Comparison of ENCODE assay signal across 14 cellular contexts in the genomic region with DNA sequence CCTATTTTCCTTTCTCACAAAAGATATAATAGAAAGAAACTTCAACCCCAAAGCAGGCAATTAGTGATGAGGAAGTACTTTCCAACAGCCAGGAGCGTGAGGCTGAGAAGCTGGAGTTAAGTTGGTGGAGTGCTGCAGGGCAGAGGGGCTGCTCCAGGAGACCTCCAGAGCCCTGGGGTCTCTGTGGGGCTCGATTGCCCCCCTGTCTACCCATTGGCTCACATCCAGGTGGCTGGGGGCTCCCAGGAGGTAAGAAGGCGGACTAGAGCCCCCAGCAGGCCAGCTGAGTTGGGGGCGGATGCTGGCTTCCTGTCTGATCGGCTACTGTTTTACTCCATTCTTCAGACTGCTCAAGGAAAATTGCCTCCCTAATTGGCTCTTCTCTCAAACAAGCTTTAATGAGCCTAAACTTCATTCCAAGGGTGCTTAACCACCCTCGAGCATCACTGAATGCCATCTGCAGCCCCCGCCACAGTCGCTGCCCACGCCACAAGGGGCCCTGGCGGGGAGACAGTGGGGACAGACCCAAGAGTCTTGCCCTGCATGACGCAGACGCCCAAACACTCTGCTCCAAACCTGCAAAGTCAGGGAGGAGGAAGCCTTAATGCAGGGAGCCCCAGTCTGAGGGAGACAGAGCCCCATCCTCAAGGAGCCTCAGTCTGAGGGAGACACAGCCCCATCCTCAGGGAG.
DNase-seq lines count a peak whose midpoint lies in the region; ATAC-seq and TF ChIP-seq lines count a peak whose summit lies in the region.
"Had no signal": no experiment of that assay in that cellular context is flagged by ENCODE, and none has a peak within 500 bp of the region (broad histone marks: within the 10 kb centered on the region; RNA-seq: fewer than 3 reads in every experiment).

No MANE protein-coding gene starts in this region.

- H3K9me2 ChIP-seq in MM.1S (replicated peaks; ENCODE audit: insufficient read depth, low read length) = no peaks in the 10 kb centered on the region

- no peaks in the 10 kb centered on the region for H3K79me2 ChIP-seq in MM.1S (ENCODE audit: low read length)

- CTCF ChIA-PET in activated CD8-positive, alpha-beta T cell treated with anti-CD3 and anti-CD28 coated beads for 36 hours (lab: Charles Lee) = interaction anchor here (0.8 to 1.6 kb wide), 2 partner anchors 11 to 34 kb away, joined by 3 to 4 read pairs; no protein-coding TSS in a partner anchor
- CTCF ChIA-PET in activated CD8-positive, alpha-beta T cell treated with anti-CD3 and anti-CD28 coated beads, Interleukin-2, amount 10 ng/mL, durations not matched to agents 7 days and 5 days (lab: Charles Lee) = interaction anchor here (1.0 to 1.1 kb wide), 2 partner anchors 11 to 73 kb away, joined by 3 read pairs; no protein-coding TSS in a partner anchor

- no peak overlapping the region for H3K27ac Mint-ChIP-seq in activated CD8-positive, alpha-beta T cell treated with anti-CD3 and anti-CD28 coated beads for 36 hours
- no peak overlapping the region for H3K27ac Mint-ChIP-seq in activated CD8-positive, alpha-beta T cell treated with anti-CD3 and anti-CD28 coated beads, Interleukin-2, amount 10 ng/mL, durations not matched to agents 7 days and 5 days
- H3K27ac Mint-ChIP-seq in activated naive CD8-positive, alpha-beta T cell treated with anti-CD3 and anti-CD28 coated beads, Interleukin-2, amount 10 ng/mL, durations not matched to agents 7 days and 5 days = peak overlapping the region; percentile 11

- H3K4me1 Mint-ChIP-seq in activated CD8-positive, alpha-beta T cell treated with anti-CD3 and anti-CD28 coated beads for 36 hours (ENCODE audit: low read depth) = peaks cover 26% of the 10 kb centered on the region
- H3K4me1 Mint-ChIP-seq in activated CD8-positive, alpha-beta T cell treated with anti-CD3 and anti-CD28 coated beads, Interleukin-2, amount 10 ng/mL, durations not matched to agents 7 days and 5 days (ENCODE audit: low read depth) = peaks cover 33% of the 10 kb centered on the region
- peaks cover 35% of the 10 kb centered on the region for H3K4me1 Mint-ChIP-seq in activated naive CD8-positive, alpha-beta T cell treated with anti-CD3 and anti-CD28 coated beads, Interleukin-2, amount 10 ng/mL, durations not matched to agents 7 days and 5 days

- intact Hi-C loops in activated CD8-positive, alpha-beta T cell treated with anti-CD3 and anti-CD28 coated beads for 36 hours (cut with micrococcal nuclease) = no loop called here
- intact Hi-C loops in heart left ventricle (cut with DNase I) = no loop called here

- H3K27ac ChIP-seq in heart left ventricle (no peak overlapping the region), MM.1S (ENCODE audit: low read length) (no peak overlapping the region)
- H3K27ac ChIP-seq: left ventricle myocardium inferior, upper lobe of left lung had no signal

- peaks cover 0 to 10% (median 0%) of the 10 kb centered on the region in 9 donors for H3K27me3 ChIP-seq in heart left ventricle
- H3K27me3 ChIP-seq in MM.1S (replicated peaks; ENCODE audit: insufficient read depth, low read length) = no peaks in the 10 kb centered on the region; the same call in 1 of the 2 replicates
- H3K27me3 ChIP-seq: upper lobe of left lung had no signal

- no peak overlapping the region for H3K4me2 ChIP-seq in MM.1S (ENCODE audit: low read depth, low read length)

- ATAC-seq in activated CD8-positive, alpha-beta T cell treated with anti-CD3 and anti-CD28 coated beads for 36 hours = no peak
- ATAC-seq in activated CD8-positive, alpha-beta T cell treated with anti-CD3 and anti-CD28 coated beads, Interleukin-2, amount 10 ng/mL, durations not matched to agents 7 days and 5 days = no peak
- no peak for ATAC-seq in activated naive CD8-positive, alpha-beta T cell treated with anti-CD3 and anti-CD28 coated beads, Interleukin-2, amount 10 ng/mL, durations not matched to agents 7 days and 5 days (ENCODE audit: low read depth)
- ATAC-seq in GM18870 (IDR thresholded peaks at IDR 0.05; ENCODE audit: unreplicated experiment) = no peak
- ATAC-seq in heart left ventricle = no peak

- no peaks in the 10 kb centered on the region for H3K36me3 Mint-ChIP-seq in activated CD8-positive, alpha-beta T cell treated with anti-CD3 and anti-CD28 coated beads for 36 hours (ENCODE audit: low read depth)
- H3K36me3 Mint-ChIP-seq in activated CD8-positive, alpha-beta T cell treated with anti-CD3 and anti-CD28 coated beads, Interleukin-2, amount 10 ng/mL, durations not matched to agents 7 days and 5 days (ENCODE audit: low read depth) = no peaks in the 10 kb centered on the region
- H3K36me3 Mint-ChIP-seq in activated naive CD8-positive, alpha-beta T cell treated with anti-CD3 and anti-CD28 coated beads, Interleukin-2, amount 10 ng/mL, durations not matched to agents 7 days and 5 days = no peaks in the 10 kb centered on the region

- H3K27me3 Mint-ChIP-seq in activated CD8-positive, alpha-beta T cell treated with anti-CD3 and anti-CD28 coated beads for 36 hours = no peaks in the 10 kb centered on the region
- H3K27me3 Mint-ChIP-seq in activated CD8-positive, alpha-beta T cell treated with anti-CD3 and anti-CD28 coated beads, Interleukin-2, amount 10 ng/mL, durations not matched to agents 7 days and 5 days (ENCODE audit: low read depth) = peaks cover 11% of the 10 kb centered on the region
- H3K27me3 Mint-ChIP-seq in activated naive CD8-positive, alpha-beta T cell treated with anti-CD3 and anti-CD28 coated beads, Interleukin-2, amount 10 ng/mL, durations not matched to agents 7 days and 5 days = peaks cover 3% of the 10 kb centered on the region

- POLR2A ChIA-PET in activated CD8-positive, alpha-beta T cell treated with anti-CD3 and anti-CD28 coated beads for 36 hours (lab: Charles Lee) = no interaction called here
- POLR2A ChIA-PET in activated CD8-positive, alpha-beta T cell treated with anti-CD3 and anti-CD28 coated beads, Interleukin-2, amount 10 ng/mL, durations not matched to agents 7 days and 5 days (lab: Charles Lee) = no interaction called here
- POLR2A ChIA-PET in activated naive CD8-positive, alpha-beta T cell treated with anti-CD3 and anti-CD28 coated beads, Interleukin-2, amount 10 ng/mL, durations not matched to agents 7 days and 5 days (lab: Charles Lee) = no interaction called here

- no peaks in the 10 kb centered on the region for H4K20me1 ChIP-seq in MM.1S (ENCODE audit: insufficient read depth, low read length)

- WGBS in heart left ventricle, 4 donors = 59 to 80% (median 63%) methylated on average over 10 to 12 of the region's 12 CpGs

- H3K4me3 Mint-ChIP-seq in activated CD8-positive, alpha-beta T cell treated with anti-CD3 and anti-CD28 coated beads for 36 hours = no peak overlapping the region
- H3K4me3 Mint-ChIP-seq in activated CD8-positive, alpha-beta T cell treated with anti-CD3 and anti-CD28 coated beads, Interleukin-2, amount 10 ng/mL, durations not matched to agents 7 days and 5 days = no peak overlapping the region
- H3K4me3 Mint-ChIP-seq in activated naive CD8-positive, alpha-beta T cell treated with anti-CD3 and anti-CD28 coated beads, Interleukin-2, amount 10 ng/mL, durations not matched to agents 7 days and 5 days = no peak overlapping the region

- H3K36me3 ChIP-seq in heart left ventricle (no peaks in the 10 kb centered on the region), MM.1S (replicated peaks; ENCODE audit: insufficient read depth, low read length) (no peaks in the 10 kb centered on the region)
- H3K36me3 ChIP-seq: left ventricle myocardium inferior, upper lobe of left lung had no signal

- H3K9me3 ChIP-seq in heart left ventricle (no peaks in the 10 kb centered on the region), MM.1S (replicated peaks; ENCODE audit: insufficient read depth, low read length) (no peaks in the 10 kb centered on the region)
- H3K9me3 ChIP-seq: left ventricle myocardium inferior, upper lobe of left lung had no signal

- TF ChIP-seq CTCF in activated CD8-positive, alpha-beta T cell treated with anti-CD3 and anti-CD28 coated beads for 36 hours (IDR thresholded peaks at IDR 0.05) = no peak
- TF ChIP-seq CTCF in heart left ventricle (IDR thresholded peaks at IDR 0.05) (no peak), MM.1S (IDR thresholded peaks at IDR 0.05; ENCODE audit: low read length) (no peak)

- TF ChIP-seq POLR2A in heart left ventricle (IDR thresholded peaks at IDR 0.05) = no peak

- H3F3A ChIP-seq in MM.1S (ENCODE audit: insufficient read depth, low read length) = no peaks in the 10 kb centered on the region

- no peak overlapping the region for H3K9ac ChIP-seq in MM.1S (ENCODE audit: low read length)

- no peaks in the 10 kb centered on the region for H3K9me3 Mint-ChIP-seq in activated CD8-positive, alpha-beta T cell treated with anti-CD3 and anti-CD28 coated beads for 36 hours
- no peaks in the 10 kb centered on the region for H3K9me3 Mint-ChIP-seq in activated CD8-positive, alpha-beta T cell treated with anti-CD3 and anti-CD28 coated beads, Interleukin-2, amount 10 ng/mL, durations not matched to agents 7 days and 5 days (ENCODE audit: insufficient read depth)
- no peaks in the 10 kb centered on the region for H3K9me3 Mint-ChIP-seq in activated naive CD8-positive, alpha-beta T cell treated with anti-CD3 and anti-CD28 coated beads, Interleukin-2, amount 10 ng/mL, durations not matched to agents 7 days and 5 days

- H3K4me3 ChIP-seq in heart left ventricle (no peak overlapping the region), MM.1S (ENCODE audit: low read length) (no peak overlapping the region)
- H3K4me3 ChIP-seq: left ventricle myocardium inferior, upper lobe of left lung had no signal

- peak; percentile 51 for DNase-seq in activated CD8-positive, alpha-beta T cell treated with anti-CD3 and anti-CD28 coated beads for 36 hours
- DNase-seq in activated CD8-positive, alpha-beta T cell treated with anti-CD3 and anti-CD28 coated beads, Interleukin-2, amount 10 ng/mL, durations not matched to agents 7 days and 5 days = no peak
- DNase-seq in NCI-H524 (lab: John Stamatoyannopoulos, UW) = peak; percentile 78 to 88
- no peak for DNase-seq in activated naive CD8-positive, alpha-beta T cell treated with anti-CD3 and anti-CD28 coated beads, Interleukin-2, amount 10 ng/mL, durations not matched to agents 7 days and 5 days
- peak; percentile 9 for DNase-seq in stimulated activated CD8-positive, alpha-beta memory T cell treated with anti-CD3 and anti-CD28 coated beads, Interleukin-4, amount 100 ng/mL, for 24 hours (ENCODE audit: low read depth)
- DNase-seq in heart left ventricle = no peak
- no peak for DNase-seq in MM.1S
- DNase-seq: amniotic stem cell, left ventricle myocardium inferior, NCI-H1092, NCI-H345, OCI-M1, upper lobe of left lung had no signal

- H3K4me1 ChIP-seq in heart left ventricle = peaks cover 0 to 7% (median 0%) of the 10 kb centered on the region in 12 donors
- no peaks in the 10 kb centered on the region for H3K4me1 ChIP-seq in MM.1S (ENCODE audit: low read length)
- H3K4me1 ChIP-seq: upper lobe of left lung had no signal

- H2AFZ ChIP-seq in MM.1S (ENCODE audit: low read length) = no peak overlapping the region

Comparison
In these comparisons a context has a peak if more than half of its experiments do, and no peak if none do; other contexts are left out.
1. DNase-seq: peak in activated CD8-positive, alpha-beta T cell treated with anti-CD3 and anti-CD28 coated beads for 36 hours (single experiment), NCI-H524 (2 of 2) and stimulated activated CD8-positive, alpha-beta memory T cell treated with anti-CD3 and anti-CD28 coated beads, Interleukin-4, amount 100 ng/mL, for 24 hours (single experiment); none in activated CD8-positive, alpha-beta T cell treated with anti-CD3 and anti-CD28 coated beads, Interleukin-2, amount 10 ng/mL, durations not matched to agents 7 days and 5 days (single experiment), activated naive CD8-positive, alpha-beta T cell treated with anti-CD3 and anti-CD28 coated beads, Interleukin-2, amount 10 ng/mL, durations not matched to agents 7 days and 5 days (single experiment), heart left ventricle (0 of 5) and MM.1S (single experiment).